In genomic region chr12:99544457-99544856, GRCh38 we compare ENCODE assay signal across 1 cellular context.
TF ChIP-seq lines count a peak whose summit lies in the region.

No MANE protein-coding gene starts in this region.

TF ChIP-seq in GM23338, 12 proteins besides CTCF, POLR2A, EP300 and RAD21 (continued from another document):
- TF ChIP-seq ZNF462 (CRISPR knock-in tag; IDR thresholded peaks at IDR 0.05) = no peak
- no peak for TF ChIP-seq EZH2 (IDR thresholded peaks at IDR 0.05; ENCODE audit: low read depth, unreplicated experiment)
- no peak for TF ChIP-seq REST (IDR thresholded peaks at IDR 0.05; ENCODE audit: unreplicated experiment)
- TF ChIP-seq STAT1 (IDR thresholded peaks at IDR 0.05; ENCODE audit: unreplicated experiment) = no peak
- TF ChIP-seq NANOG (IDR thresholded peaks at IDR 0.05; ENCODE audit: borderline replicate concordance) = no peak
- TF ChIP-seq JUNB (IDR thresholded peaks at IDR 0.05; ENCODE audit: unreplicated experiment) = no peak
